In the genomic region with DNA sequence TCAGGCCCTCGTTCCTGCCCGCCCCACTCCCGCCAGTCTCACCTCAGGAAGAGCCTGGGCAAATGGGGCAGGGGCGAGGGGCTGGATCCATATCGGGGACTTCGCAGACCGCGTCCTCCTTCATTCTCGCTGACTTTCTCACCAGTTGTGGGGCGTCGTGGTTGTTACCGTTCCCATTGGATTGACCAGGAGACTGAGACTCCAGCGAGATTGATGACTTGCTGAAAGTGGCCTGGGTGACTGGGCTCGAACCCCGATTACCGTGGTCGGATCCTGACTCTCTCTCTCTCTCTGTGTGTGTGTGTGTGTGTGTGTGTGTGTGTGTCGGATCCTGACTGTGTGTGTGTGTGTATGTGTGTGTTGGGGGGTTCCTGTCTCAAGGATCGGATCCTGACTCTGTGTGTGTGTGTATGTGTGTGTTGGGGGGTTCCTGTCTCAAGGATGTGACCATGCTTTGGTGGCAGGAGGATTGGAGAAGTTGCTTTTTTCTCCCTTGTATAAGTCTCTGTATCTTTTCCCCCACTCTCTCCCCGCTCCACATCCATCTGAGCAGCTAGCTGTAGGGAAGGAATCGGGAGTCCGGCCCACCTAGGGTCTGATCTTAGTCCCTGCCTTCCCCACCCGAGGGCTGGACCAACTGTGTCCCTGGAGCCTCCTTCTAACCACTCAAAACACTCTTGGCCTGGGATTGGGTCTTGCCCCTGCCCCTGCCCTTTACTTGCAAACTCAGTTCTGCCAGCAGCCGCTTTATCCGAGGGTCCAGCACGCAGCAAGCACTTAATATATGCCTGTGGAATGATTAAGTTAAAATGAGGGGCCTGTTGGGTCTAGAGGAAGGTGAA, we compare ENCODE assay signal across 8 cellular contexts. TPM values are rescaled to one million over a fixed set of nuclear protein-coding genes. Genes with fewer than 3 reads are reported as not detected.
DNase-seq lines count a peak whose midpoint lies in the region; ATAC-seq, FAIRE-seq and TF ChIP-seq lines count a peak whose summit lies in the region.

No MANE protein-coding gene starts in this region.

- SMC1A ChIA-PET in GM12878 (lab: Charles Lee; ENCODE audit: uncharacterized antibody, unreplicated experiment): interaction anchor here (1.9 to 6.5 kb wide), 5 partner anchors 20 to 57 kb away, joined by 6 to 116 read pairs (median 12); no protein-coding TSS in a partner anchor

- H3K79me2 ChIP-seq in GM12878 (ENCODE audit: control insufficient read depth, insufficient read depth, low read length): peaks cover 55% of the 10 kb centered on the region

- no peak for TF ChIP-seq RAD21 in GM12878 (IDR thresholded peaks at IDR 0.05; ENCODE audit: insufficient read depth, low read depth, low read length)

- in situ Hi-C loops in GM12878 (cut with MboI): no loop called here

- intact Hi-C loops in GM12878 (cut with micrococcal nuclease; ENCODE audit: unreplicated experiment): no loop called here

- RAD21 ChIA-PET in GM12878 (lab: Charles Lee; ENCODE audit: unreplicated experiment): interaction anchor here (0.8 to 6.8 kb wide), 5 partner anchors 22 to 114 kb away, joined by 3 to 129 read pairs (median 11); no protein-coding TSS in a partner anchor

- TF ChIP-seq POLR2A in GM12878 (IDR thresholded peaks at IDR 0.05; ENCODE audit: low read depth, low read length): no peak

- no peak overlapping the region for H2AFZ ChIP-seq in GM12878 (ENCODE audit: control insufficient read depth, low read depth, low read length)

- TF ChIP-seq CTCF in GM12878 (IDR thresholded peaks at IDR 0.05 in 2 of 3, conservative IDR thresholded peaks at IDR 0.05 in 1 of 3; ENCODE audit: control insufficient read depth in 2 of 3, extremely low read depth in 1 of 3, insufficient read depth in 1 of 3, low read depth in 3 of 3, low read length in 3 of 3) (no peak), kidney epithelial cell (IDR thresholded peaks at IDR 0.05; ENCODE audit: insufficient read depth, low read length, poor library complexity, severe bottlenecking) (no peak)

- CTCF ChIA-PET in GM12878 (lab: Yijun Ruan, JAX): interaction anchor here (0.7 to 5.1 kb wide), 6 partner anchors 32 to 194 kb away, joined by 3 to 78 read pairs (median 15); no protein-coding TSS in a partner anchor

- H3K9me3 ChIP-seq in MG63 (no peaks in the 10 kb centered on the region), GM12878 (replicated peaks; ENCODE audit: control insufficient read depth, insufficient read depth, low read length) (no peaks in the 10 kb centered on the region), stomach smooth muscle (ENCODE audit: control insufficient read depth in 2 of 2, low read length in 2 of 2) (no peaks in the 10 kb centered on the region)

- ATAC-seq in GM12878: no peak

- DNase-seq in GM03348 (ENCODE audit: low spot score): peak; percentile 45
- peak; percentile 28 for DNase-seq in MG63
- DNase-seq in GM12878 (ENCODE audit: low read depth, low spot score): no peak
- DNase-seq in kidney epithelial cell (ENCODE audit: low read depth): no peak
- DNase-seq in NK-92 (lab: John Stamatoyannopoulos, UW; ENCODE audit: unreplicated experiment): no peak
- DNase-seq in AG08396 (ENCODE audit: low spot score): no peak
- DNase-seq in NCI-H2107 treated with DMSO at 0.1 percent for 48 hours (lab: John Stamatoyannopoulos, UW; ENCODE audit: unreplicated experiment): no peak

- H3K4me3 ChIP-seq in MG63 (peak overlapping the region; percentile 97), GM12878 (peak overlapping the region; percentile 99), kidney epithelial cell (ENCODE audit: low read depth, low read length) (peak overlapping the region; percentile 94), stomach smooth muscle (ENCODE audit: low read length in 2 of 2) (peak overlapping the region; percentile 96 to 97)

- TSS peak; percentile 70 for BruUV-seq in GM12878 (replicated peaks; lab: Mats Ljungman, UMichigan)

- peaks cover 21% of the 10 kb centered on the region for H3K4me1 ChIP-seq in GM12878 (ENCODE audit: control insufficient read depth, insufficient read depth, low read length)
- peaks cover 54% of the 10 kb centered on the region for H3K4me1 ChIP-seq in stomach smooth muscle (ENCODE audit: control insufficient read depth, insufficient read depth, low read length)

- FAIRE-seq in GM12878 (lab: Jason Lieb, UNC): no peak

- peak overlapping the region; percentile 81 for H3K9ac ChIP-seq in GM12878 (ENCODE audit: control insufficient read depth, insufficient read depth, low read length)
- H3K9ac ChIP-seq in stomach smooth muscle (ENCODE audit: low read length in 2 of 2): peak overlapping the region; percentile 90 to 97

- POLR2A ChIA-PET in GM12878 (lab: Charles Lee): interaction anchor here (0.6 to 5.3 kb wide), 8 partner anchors 9 to 50 kb away, joined by 3 to 127 read pairs (median 6); a partner anchor contains a TSS

- 2% methylated on average over 26 of the region's 26 CpGs for WGBS in GM12878 (ENCODE audit: insufficient coverage, insufficient replicate concordance, low lambda C conversion rate, missing lambda C conversion rate)

- H3K27ac ChIP-seq in GM12878 (ENCODE audit: control insufficient read depth, insufficient read depth): peak overlapping the region; percentile 67
- H3K27ac ChIP-seq in stomach smooth muscle (ENCODE audit: low read length): peak overlapping the region; percentile 84

- no peak for TF ChIP-seq EP300 in GM12878 (IDR thresholded peaks at IDR 0.05; ENCODE audit: borderline replicate concordance in 1 of 2, control insufficient read depth in 1 of 2, low read depth in 2 of 2, low read length in 2 of 2)

- H4K20me1 ChIP-seq in GM12878 (ENCODE audit: control insufficient read depth, insufficient read depth): no peaks in the 10 kb centered on the region

- H3K36me3 ChIP-seq in MG63 (peaks cover 2% of the 10 kb centered on the region; the same call in 1 of the 2 replicates), GM12878 (ENCODE audit: control insufficient read depth in 2 of 2, insufficient read depth in 2 of 2, low read length in 1 of 2) (no peaks in the 10 kb centered on the region), kidney epithelial cell (ENCODE audit: control insufficient read depth, insufficient read depth, low read length) (no peaks in the 10 kb centered on the region), stomach smooth muscle (ENCODE audit: control insufficient read depth in 2 of 2, insufficient read depth in 2 of 2, low read length in 2 of 2) (no peaks in the 10 kb centered on the region)

- H3K27me3 ChIP-seq in MG63: no peaks in the 10 kb centered on the region
- no peaks in the 10 kb centered on the region for H3K27me3 ChIP-seq in GM12878 (replicated peaks in 1 of 2; ENCODE audit: control insufficient read depth in 2 of 2, insufficient read depth in 2 of 2, low read length in 1 of 2)
- no peaks in the 10 kb centered on the region for H3K27me3 ChIP-seq in kidney epithelial cell (ENCODE audit: control insufficient read depth, insufficient read depth, low read length)
- H3K27me3 ChIP-seq in stomach smooth muscle (ENCODE audit: control insufficient read depth in 1 of 2, insufficient read depth in 2 of 2, low read length in 2 of 2): no peaks in the 10 kb centered on the region

- H3K4me2 ChIP-seq in GM12878 (ENCODE audit: control insufficient read depth, insufficient read depth): peak overlapping the region; percentile 99

TF ChIP-seq in GM12878, 131 proteins besides CTCF, POLR2A, EP300 and RAD21 (continues in another document):
- TF ChIP-seq, protein P1, sequence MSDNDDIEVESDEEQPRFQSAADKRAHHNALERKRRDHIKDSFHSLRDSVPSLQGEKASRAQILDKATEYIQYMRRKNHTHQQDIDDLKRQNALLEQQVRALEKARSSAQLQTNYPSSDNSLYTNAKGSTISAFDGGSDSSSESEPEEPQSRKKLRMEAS (IDR thresholded peaks at IDR 0.05; ENCODE audit: low read depth, low read length): no peak
- TF ChIP-seq GATAD2B (conservative IDR thresholded peaks at IDR 0.05; ENCODE audit: low read depth): 0 out of 2 replicates have a peak, but pooled peaks have one; percentile 27

RNA-seq across cellular contexts. Expression of a gene that starts 0.6 kb away (rescaled TPM):
- 10.9 and 25.0 TPM in 2 replicates for total RNA-seq in MG63 (2014; rRNA removed; shearing (Covaris generic); ENCODE audit: low replicate concordance)
- 20.0 and 20.1 TPM in 2 replicates for total RNA-seq in GM12878 (2013; cell fraction: nucleolus; rRNA removed)
- total RNA-seq in GM12878 (2014; rRNA removed): 21.5 and 21.6 TPM in 2 replicates
- total RNA-seq in GM12878 (2014; rRNA removed; fragmentation: Illumina TruSeq; extraction: Trizol): 14.6 and 15.5 TPM in 2 replicates
- total RNA-seq in GM12878 (2021): 25.4 and 25.6 TPM in 2 replicates
- polyA plus RNA-seq in GM12878 (2011; ENCODE audit: low read depth): 10.2 TPM
- 11.2 and 19.4 TPM in 2 replicates for polyA plus RNA-seq in GM12878 (2011; rRNA removed)
- polyA plus RNA-seq in GM12878 (2011; cell fraction: cytosol; rRNA removed): 24.1 and 29.2 TPM in 2 replicates
- polyA plus RNA-seq in GM12878 (2011; cell fraction: nucleus; rRNA removed): 23.2 and 25.9 TPM in 2 replicates
- 19.2 and 20.3 TPM in 2 replicates for polyA plus RNA-seq in GM12878 (2012)
- polyA plus RNA-seq in GM12878 (2014; fragmentation: Illumina TruSeq; extraction: Trizol): 12.1 and 19.5 TPM in 2 replicates
- 1 to 10 TPM; 1.4 to 3.1 TPM for polyA plus RNA-seq in GM12878 (2014; fragmentation: Nextera tagmentation; extraction: Ambion mirVana)
- 19.8 and 22.9 TPM in 2 replicates for polyA plus RNA-seq in GM12878 (2014; rRNA removed)
- 10 to 100 TPM; 22.3 to 22.4 TPM for polyA plus RNA-seq in GM12878 (2016; fragmentation: Nextera tagmentation; extraction: Ambion mirVana)
- 15.3 and 28.9 TPM in 2 replicates for polyA minus RNA-seq in GM12878 (2011; rRNA and poly(A)+ RNA removed)
- polyA minus RNA-seq in GM12878 (2011; cell fraction: cytosol; rRNA and poly(A)+ RNA removed): 8.3 and 9.5 TPM in 2 replicates
- polyA minus RNA-seq in GM12878 (2011; cell fraction: nucleus; rRNA and poly(A)+ RNA removed): 5.9 and 10.8 TPM in 2 replicates
- total RNA-seq in kidney epithelial cell: 11.0 and 13.4 TPM in 2 replicates

RNA-seq across cellular contexts. Expression of a gene that starts 16.9 kb away (rescaled TPM):
- total RNA-seq in MG63 (2014; rRNA removed; shearing (Covaris generic); ENCODE audit: low replicate concordance): 8.1 and 8.5 TPM in 2 replicates
- 90.7 and 116 TPM in 2 replicates for total RNA-seq in GM12878 (2013; cell fraction: nucleolus; rRNA removed)
- total RNA-seq in GM12878 (2014; rRNA removed) (42.8 and 43.9 TPM in 2 replicates), GM12878 (2014; rRNA removed; fragmentation: Illumina TruSeq; extraction: Trizol) (21.0 and 22.6 TPM in 2 replicates), GM12878 (2021) (36.9 and 39.5 TPM in 2 replicates), kidney epithelial cell (1.9 and 2.3 TPM in 2 replicates)
- polyA plus RNA-seq in GM12878 (2011; ENCODE audit: low read depth): 7.2 TPM
- polyA plus RNA-seq in GM12878 (2011; rRNA removed) (52.9 and 68.9 TPM in 2 replicates), GM12878 (2014; fragmentation: Illumina TruSeq; extraction: Trizol) (18.3 and 36.5 TPM in 2 replicates), GM12878 (2014; fragmentation: Nextera tagmentation; extraction: Ambion mirVana) (1 to 10 TPM; 3.7 to 7.2 TPM), GM12878 (2014; rRNA removed) (64.0 and 69.2 TPM in 2 replicates), GM12878 (2016; fragmentation: Nextera tagmentation; extraction: Ambion mirVana) (10 to 100 TPM; 28.7 to 33.4 TPM)
- 71.9 and 108 TPM in 2 replicates for polyA plus RNA-seq in GM12878 (2011; cell fraction: cytosol; rRNA removed)
- 271 and 281 TPM in 2 replicates for polyA plus RNA-seq in GM12878 (2011; cell fraction: nucleus; rRNA removed)
- polyA plus RNA-seq in GM12878 (2012): 27.1 and 32.1 TPM in 2 replicates
- 21.3 and 51.3 TPM in 2 replicates for polyA minus RNA-seq in GM12878 (2011; rRNA and poly(A)+ RNA removed)
- 23.0 and 29.8 TPM in 2 replicates for polyA minus RNA-seq in GM12878 (2011; cell fraction: cytosol; rRNA and poly(A)+ RNA removed)
- polyA minus RNA-seq in GM12878 (2011; cell fraction: nucleus; rRNA and poly(A)+ RNA removed): 41.1 and 67.6 TPM in 2 replicates

Comparison
In these comparisons a context has a peak if more than half of its experiments do, and no peak if none do; other contexts are left out.
1. DNase-seq: peak in GM03348 (single experiment) and MG63 (single experiment); none in GM12878 (single experiment), kidney epithelial cell (single experiment), NK-92 (single experiment), AG08396 (single experiment) and NCI-H2107 treated with DMSO at 0.1 percent for 48 hours (single experiment).
2. Peak in every context shown above with its lines, with median percentiles within 50 percentile points of each other: H3K4me3 ChIP-seq.